In genomic region chr3:128746881-128747280, GRCh38 we compare ENCODE assay signal across 29 cellular contexts.
"Had no signal": no experiment of that assay in that cellular context is flagged by ENCODE, and none has a peak within 500 bp of the region (broad histone marks: within the 10 kb centered on the region; RNA-seq: fewer than 3 reads in every experiment).

No MANE protein-coding gene starts in this region.

- H3K27me3 ChIP-seq: heart left ventricle, neural progenitor cell, ovary, sigmoid colon, tibial nerve, upper lobe of left lung, vagina had no signal

- H3K27ac Mint-ChIP-seq: nephron progenitor cell; neural progenitor cell; stimulated activated memory B cell treated with anti-CD40 and anti-IgM and Interleukin-4, amounts not matched to agents 10 μg/mL and 1 μg/mL and 100 μg/mL, for 72 hours had no signal

- H3K27me3 Mint-ChIP-seq: naive B cell; stimulated activated memory B cell treated with anti-CD40 and anti-IgM and Interleukin-4, amounts not matched to agents 10 μg/mL and 1 μg/mL and 100 μg/mL, for 72 hours; stimulated activated naive CD8-positive, alpha-beta T cell treated with anti-CD3 and anti-CD28 coated beads, Interleukin-15, amount 100 ng/mL, for 72 hours had no signal

- H3K36me3 ChIP-seq: ovary, prostate gland had no signal

- H3K4me1 ChIP-seq: neural progenitor cell, prostate gland had no signal

- H3K4me3 ChIP-seq: heart left ventricle, lower lobe of right lung, neural progenitor cell, ovary, prostate gland, sigmoid colon, smooth muscle cell, tibial nerve, upper lobe of left lung, vagina had no signal

- H3K9me3 Mint-ChIP-seq: immature natural killer cell; natural killer cell; stimulated activated naive CD8-positive, alpha-beta T cell treated with anti-CD3 and anti-CD28 coated beads, Interleukin-15, amount 100 ng/mL, for 72 hours had no signal

- H3K4me1 Mint-ChIP-seq: nephron progenitor cell, neural progenitor cell had no signal

- DNase-seq: heart left ventricle; hypothalamus; immature natural killer cell; kidney; left ventricle myocardium superior; lower lobe of right lung; mammary epithelial cell; mesenchymal stem cell; naive B cell; natural killer cell; nephron progenitor cell; ovary; retina; sigmoid colon; stimulated activated CD4-positive, alpha-beta T cell treated with anti-CD3 and anti-CD28 coated beads, Interleukin-1b, Interleukin-23, amount 100 ng/mL, for 48 hours; stimulated activated CD4-positive, alpha-beta T cell treated with anti-CD3 and anti-CD28 coated beads, Interleukin-2, amount 100 ng/mL, for 48 hours; stimulated activated CD4-positive, alpha-beta T cell treated with anti-CD3 and anti-CD28 coated beads, Interleukin-4, amount 100 ng/mL, for 4 hours; stimulated activated CD8-positive, alpha-beta memory T cell treated with anti-CD3 and anti-CD28 coated beads, Interleukin-4, amount 100 ng/mL, for 48 hours; stimulated activated naive CD4-positive, alpha-beta T cell treated with Interleukin-2 at 50 U/mL for 16 hours; stimulated activated naive CD8-positive, alpha-beta T cell treated with anti-CD3 and anti-CD28 coated beads, Interleukin-15, amount 100 ng/mL, for 72 hours; substantia nigra had no signal

- H3K36me3 Mint-ChIP-seq: natural killer cell had no signal

- ATAC-seq: heart left ventricle; left ventricle myocardium superior; lower lobe of right lung; natural killer cell; right cardiac atrium; stimulated activated memory B cell treated with anti-CD40 and anti-IgM and Interleukin-4, amounts not matched to agents 10 μg/mL and 1 μg/mL and 100 μg/mL, for 72 hours; stimulated activated naive CD8-positive, alpha-beta T cell treated with anti-CD3 and anti-CD28 coated beads, Interleukin-15, amount 100 ng/mL, for 72 hours had no signal

- H3K9me3 ChIP-seq: lower lobe of right lung, ovary, prostate gland, sigmoid colon, upper lobe of left lung, vagina had no signal

- H3K27ac ChIP-seq: heart left ventricle, lower lobe of right lung, neural progenitor cell, ovary, prostate gland, sigmoid colon, tibial nerve, upper lobe of left lung, vagina had no signal

- H3K4me3 Mint-ChIP-seq: immature natural killer cell; natural killer cell; nephron progenitor cell; neural progenitor cell; stimulated activated memory B cell treated with anti-CD40 and anti-IgM and Interleukin-4, amounts not matched to agents 10 μg/mL and 1 μg/mL and 100 μg/mL, for 72 hours; stimulated activated naive CD8-positive, alpha-beta T cell treated with anti-CD3 and anti-CD28 coated beads, Interleukin-15, amount 100 ng/mL, for 72 hours had no signal
